1 cellular context compared by ENCODE assay signal in genomic region chr21:14616303-14617039, GRCh38.
TF ChIP-seq lines count a peak whose summit lies in the region.

No MANE protein-coding gene starts in this region.

TF ChIP-seq in K562, 482 proteins besides CTCF, POLR2A, EP300 and RAD21 (continued from another document):
- TF ChIP-seq GMEB1 (CRISPR knock-in tag; IDR thresholded peaks at IDR 0.05), result no peak
- TF ChIP-seq ZBED1 (IDR thresholded peaks at IDR 0.05), result no peak
- no peak for TF ChIP-seq ZNF253 (CRISPR knock-in tag; conservative IDR thresholded peaks at IDR 0.05)
- TF ChIP-seq USF1 (CRISPR knock-in tag; IDR thresholded peaks at IDR 0.05), result no peak
- no peak for TF ChIP-seq MCM2 (IDR thresholded peaks at IDR 0.05; ENCODE audit: low read depth)
- no peak for TF ChIP-seq AFF1 (IDR thresholded peaks at IDR 0.05; ENCODE audit: low read depth in 1 of 2, partially characterized antibody in 2 of 2)
- TF ChIP-seq ESRRB (CRISPR knock-in tag; IDR thresholded peaks at IDR 0.05; ENCODE audit: borderline replicate concordance), result no peak
TF ChIP-seq in K562: peak in this region for 0.
